In the genomic region with DNA sequence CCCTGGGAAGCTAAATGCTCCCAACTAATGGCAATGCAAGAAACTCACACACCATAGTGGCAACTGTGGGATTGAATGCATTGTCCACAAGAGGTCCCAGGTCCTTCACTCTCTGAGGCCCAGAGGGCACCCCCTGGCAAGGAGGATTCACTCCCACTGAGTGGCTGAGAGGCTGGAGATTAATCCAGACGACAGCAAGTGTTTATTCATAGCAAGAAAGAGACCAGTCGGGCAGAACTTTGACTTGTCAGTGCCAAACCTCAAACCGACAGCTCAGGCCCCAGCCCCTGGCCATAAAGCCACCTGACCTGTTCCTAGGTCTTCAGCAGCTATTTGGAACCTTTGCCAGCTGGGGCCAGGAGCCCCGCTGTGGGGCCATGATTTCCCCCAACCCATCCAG, we compare ENCODE assay signal across 14 cellular contexts. TPM values are rescaled to one million over a fixed set of nuclear protein-coding genes. Genes with fewer than 3 reads are reported as not detected.
A peak's percentile ranks its signal among the peaks of the same experiment; 100 is the strongest.
DNase-seq lines count a peak whose midpoint lies in the region; ATAC-seq and TF ChIP-seq lines count a peak whose summit lies in the region.
"Had no signal": no experiment of that assay in that cellular context is flagged by ENCODE, and none has a peak within 500 bp of the region (broad histone marks: within the 10 kb centered on the region; RNA-seq: fewer than 3 reads in every experiment).

No MANE protein-coding gene starts in this region.

- H3K27me3 ChIP-seq in SU-DHL-6 (ENCODE audit: low read length) (no peaks in the 10 kb centered on the region), vagina (no peaks in the 10 kb centered on the region)
- H3K27me3 ChIP-seq: upper lobe of left lung had no signal

- no peak overlapping the region for H2AFZ ChIP-seq in SU-DHL-6 (ENCODE audit: low read depth, low read length, severe bottlenecking)
- H2AFZ ChIP-seq: GM23338 had no signal

- TF ChIP-seq POLR2A in vagina (IDR thresholded peaks at IDR 0.05), result no peak

- no peaks in the 10 kb centered on the region for H4K20me1 ChIP-seq in SU-DHL-6 (ENCODE audit: low read depth, low read length)

- H3K27ac ChIP-seq in SU-DHL-6 (ENCODE audit: low read depth, low read length) (peak overlapping the region; percentile 99), vagina (no peak overlapping the region)
- H3K27ac ChIP-seq: upper lobe of left lung had no signal

- no peaks in the 10 kb centered on the region for H3K4me1 ChIP-seq in vagina
- H3K4me1 ChIP-seq: upper lobe of left lung had no signal

- peak overlapping the region; percentile 48 for H3K4me2 ChIP-seq in SU-DHL-6 (ENCODE audit: low read depth, low read length, poor library complexity, severe bottlenecking)
- H3K4me2 ChIP-seq: GM23338 had no signal

- no peaks in the 10 kb centered on the region for H3K9me2 ChIP-seq in SU-DHL-6 (replicated peaks; ENCODE audit: insufficient read depth, low read length)

- no peak overlapping the region for H3K4me3 ChIP-seq in SU-DHL-6 (ENCODE audit: insufficient read depth, low read length, poor library complexity, severe bottlenecking)
- H3K4me3 ChIP-seq in vagina, result no peak overlapping the region
- H3K4me3 ChIP-seq: GM23338, upper lobe of left lung had no signal

- no peak for TF ChIP-seq CTCF in GM13977 (IDR thresholded peaks at IDR 0.05; ENCODE audit: extremely low read depth, insufficient read depth, missing control alignments)
- TF ChIP-seq CTCF in SU-DHL-6 (IDR thresholded peaks at IDR 0.05; ENCODE audit: insufficient read depth, low read length, poor library complexity, severe bottlenecking), result no peak
- no peak for TF ChIP-seq CTCF in vagina (IDR thresholded peaks at IDR 0.05)

- intact Hi-C loops in vagina (cut with DNase I), result no loop called here
- intact Hi-C loops in posterior vena cava (cut with DNase I), result no loop called here

- ATAC-seq in GM19467 (IDR thresholded peaks at IDR 0.05; ENCODE audit: unreplicated experiment), result peak; percentile 71
- ATAC-seq in HG03045 (IDR thresholded peaks at IDR 0.05; ENCODE audit: unreplicated experiment), result peak; percentile 57
- ATAC-seq: GM23338 had no signal

- peaks cover 53% of the 10 kb centered on the region for H3F3A ChIP-seq in SU-DHL-6 (ENCODE audit: insufficient read depth)

- H3K36me3 ChIP-seq in SU-DHL-6 (ENCODE audit: low read length), result peaks cover 26% of the 10 kb centered on the region
- no peaks in the 10 kb centered on the region for H3K36me3 ChIP-seq in vagina
- H3K36me3 ChIP-seq: upper lobe of left lung had no signal

- H3K9me3 ChIP-seq in SU-DHL-6 (ENCODE audit: insufficient read depth, low read length) (no peaks in the 10 kb centered on the region), vagina (no peaks in the 10 kb centered on the region)
- H3K9me3 ChIP-seq: upper lobe of left lung had no signal

- peak overlapping the region; percentile 58 for H3K9ac ChIP-seq in SU-DHL-6 (ENCODE audit: low read length)

- in situ Hi-C loops in GM13977 (cut with MboI; ENCODE audit: low pct_unique_long_range_greater_than_20kb, low sequenced_read_pairs, unreplicated experiment), result no loop called here

- H3K79me2 ChIP-seq in SU-DHL-6 (ENCODE audit: insufficient read depth, low read length), result peaks cover 2% of the 10 kb centered on the region

- DNase-seq in GM13977 (ENCODE audit: low spot score), result peak; percentile 49
- DNase-seq in vagina (ENCODE audit: extremely low spot score in 2 of 2), result no peak
- DNase-seq in activated CD4-positive, alpha-beta T cell treated with anti-CD3 and anti-CD28 coated beads, Interleukin-2, amount 50 U/mL, for 1 hour, result no peak
- DNase-seq in posterior vena cava (ENCODE audit: low spot score), result no peak
- no peak for DNase-seq in SW480 (ENCODE audit: low spot score)
- DNase-seq: activated naive CD4-positive, alpha-beta T cell; NCI-H82; stimulated activated CD4-positive, alpha-beta T cell treated with anti-CD3 and anti-CD28 coated beads, Interleukin-1b, Interleukin-23, amount 100 ng/mL, for 48 hours; upper lobe of left lung had no signal

RNA-seq across cellular contexts. Expression of a gene that starts 54.5 kb away (rescaled TPM):
- total RNA-seq in vagina, result 3.9 TPM
- 10 to 100 TPM; 20.4 to 44.8 TPM for total RNA-seq in posterior vena cava
- total RNA-seq: dermis microvascular lymphatic vessel endothelial cell, GM23338 had no signal
